Comparison of ENCODE assay signal across 11 cellular contexts in genomic region chr7:159145544-159145891, GRCh38. TPM values are rescaled to one million over a fixed set of nuclear protein-coding genes. Genes with fewer than 3 reads are reported as not detected.
DNase-seq lines count a peak whose midpoint lies in the region; ATAC-seq lines count a peak whose summit lies in the region.
"Had no signal": no experiment of that assay in that cellular context is flagged by ENCODE, and none has a peak within 500 bp of the region (broad histone marks: within the 10 kb centered on the region; RNA-seq: fewer than 3 reads in every experiment).

No MANE protein-coding gene starts in this region.

- H3K27me3 Mint-ChIP-seq in CD4-positive, alpha-beta memory T cell = peaks cover 15 to 28% of the 10 kb centered on the region in 2 donors
- peaks cover 12 to 39% of the 10 kb centered on the region in 2 donors for H3K27me3 Mint-ChIP-seq in T-cell

- H3K4me3 Mint-ChIP-seq in CD4-positive, alpha-beta memory T cell = peak overlapping the region; percentile 56 to 79 (median 72)
- H3K4me3 Mint-ChIP-seq in T-cell = peak overlapping the region in 2 of 3 donors; percentile 70 to 71
- H3K4me3 Mint-ChIP-seq: activated CD8-positive, alpha-beta memory T cell treated with anti-CD3 and anti-CD28 coated beads, Interleukin-2, amount 10 ng/mL, durations not matched to agents 7 days and 5 days had no signal

- H3K36me3 Mint-ChIP-seq in CD4-positive, alpha-beta memory T cell = no peaks in the 10 kb centered on the region
- no peaks in the 10 kb centered on the region for H3K36me3 Mint-ChIP-seq in T-cell
- H3K36me3 Mint-ChIP-seq: activated CD8-positive, alpha-beta memory T cell treated with anti-CD3 and anti-CD28 coated beads, Interleukin-2, amount 10 ng/mL, durations not matched to agents 7 days and 5 days had no signal

- peaks cover 23% of the 10 kb centered on the region for H3K27me3 ChIP-seq in CD4-positive, alpha-beta memory T cell (ENCODE audit: insufficient read depth, low read length)
- H3K27me3 ChIP-seq in iPS-15b (ENCODE audit: control insufficient read depth, insufficient read depth, low read length) (peaks cover 38% of the 10 kb centered on the region), rectal smooth muscle tissue (ENCODE audit: control insufficient read depth, insufficient read depth, low read length) (no peaks in the 10 kb centered on the region)

- H3K9me3 Mint-ChIP-seq in CD4-positive, alpha-beta memory T cell = peaks cover 0 to 2% (median 0%) of the 10 kb centered on the region in 8 donors
- H3K9me3 Mint-ChIP-seq in T-cell = no peaks in the 10 kb centered on the region

- CTCF ChIA-PET in CD4-positive, alpha-beta memory T cell (lab: Charles Lee; ENCODE audit: partially characterized antibody) = no interaction called here
- CTCF ChIA-PET in T-cell (lab: Charles Lee) = no interaction called here

- H3K9ac ChIP-seq in iPS-15b (ENCODE audit: low read depth, low read length) = no peak overlapping the region
- no peak overlapping the region for H3K9ac ChIP-seq in rectal smooth muscle tissue (ENCODE audit: low read length)

- POLR2A ChIA-PET in CD4-positive, alpha-beta memory T cell (lab: Charles Lee; ENCODE audit: partially characterized antibody) = no interaction called here
- POLR2A ChIA-PET in T-cell (lab: Charles Lee) = no interaction called here

- H3K4me1 ChIP-seq in CD4-positive, alpha-beta memory T cell (ENCODE audit: insufficient read depth, low read length) = peaks cover 9% of the 10 kb centered on the region
- H3K4me1 ChIP-seq in iPS-15b (ENCODE audit: control insufficient read depth, insufficient read depth, low read length) (peaks cover 23% of the 10 kb centered on the region), rectal smooth muscle tissue (ENCODE audit: control insufficient read depth, insufficient read depth, low read length) (peaks cover 12% of the 10 kb centered on the region)

- intact Hi-C loops in CD4-positive, alpha-beta memory T cell (cut with micrococcal nuclease) = no loop called here

- no peak for DNase-seq in CD4-positive, alpha-beta memory T cell
- DNase-seq in T-cell (no peak), cortex of kidney (lab: John Stamatoyannopoulos, UW) (no peak), dedifferentiated amniotic fluid mesenchymal stem cell (ENCODE audit: extremely low spot score) (no peak), glomerular visceral epithelial cell (ENCODE audit: extremely low spot score) (no peak)
- DNase-seq: NCI-H748 treated with DMSO at 0.1 percent for 48 hours had no signal

- no peak overlapping the region for H3K4me3 ChIP-seq in CD4-positive, alpha-beta memory T cell (ENCODE audit: low read length in 2 of 2)
- H3K4me3 ChIP-seq in iPS-15b (ENCODE audit: low read depth, low read length) (peak overlapping the region; percentile 45), rectal smooth muscle tissue (ENCODE audit: low read length) (peak overlapping the region; percentile 47)

- H3K27ac Mint-ChIP-seq in CD4-positive, alpha-beta memory T cell = no peak overlapping the region
- no peak overlapping the region for H3K27ac Mint-ChIP-seq in T-cell
- H3K27ac Mint-ChIP-seq: activated CD8-positive, alpha-beta memory T cell treated with anti-CD3 and anti-CD28 coated beads, Interleukin-2, amount 10 ng/mL, durations not matched to agents 7 days and 5 days had no signal

- no peaks in the 10 kb centered on the region for H3K36me3 ChIP-seq in CD4-positive, alpha-beta memory T cell (ENCODE audit: insufficient read depth, low read length)
- no peaks in the 10 kb centered on the region for H3K36me3 ChIP-seq in iPS-15b (ENCODE audit: control insufficient read depth, insufficient read depth, low read length)
- H3K36me3 ChIP-seq in rectal smooth muscle tissue (ENCODE audit: control insufficient read depth, insufficient read depth, low read length) = no peaks in the 10 kb centered on the region

- H3K4me1 Mint-ChIP-seq in CD4-positive, alpha-beta memory T cell = peaks cover 0 to 10% (median 3%) of the 10 kb centered on the region in 4 donors
- H3K4me1 Mint-ChIP-seq in T-cell = peaks cover 0 to 10% (median 9%) of the 10 kb centered on the region in 3 donors

- H3K9me3 ChIP-seq in CD4-positive, alpha-beta memory T cell (ENCODE audit: control insufficient read depth in 1 of 2, low read length in 2 of 2) = no peaks in the 10 kb centered on the region
- no peaks in the 10 kb centered on the region for H3K9me3 ChIP-seq in iPS-15b (ENCODE audit: control insufficient read depth, insufficient read depth, low read length)

- no peak for ATAC-seq in T-cell (replicated peaks in 1 of 4)
- ATAC-seq in esophagus mucosa = no peak
- ATAC-seq: activated CD8-positive, alpha-beta memory T cell treated with anti-CD3 and anti-CD28 coated beads, Interleukin-2, amount 10 ng/mL, durations not matched to agents 7 days and 5 days had no signal

- H3K27ac ChIP-seq in CD4-positive, alpha-beta memory T cell (ENCODE audit: low read depth, low read length) = no peak overlapping the region
- H3K27ac ChIP-seq in rectal smooth muscle tissue (ENCODE audit: low read depth, low read length) = peak overlapping the region; percentile 37

RNA-seq across cellular contexts. Expression of gene VIPR2, which starts 0.9 kb away (rescaled TPM):
- total RNA-seq in CD4-positive, alpha-beta memory T cell = under 1 TPM in 1 of 2 experiments, not detected in 1; 0.17 TPM
- polyA plus RNA-seq in CD4-positive, alpha-beta memory T cell = under 1 TPM in 1 of 2 donors, not detected in 1; 0.15 TPM
- total RNA-seq in T-cell (under 1 TPM in 4 of 5 donors, not detected in 1; 0.25 to 0.79 (median 0.55) TPM), esophagus mucosa (0.04 TPM)
- total RNA-seq: osteoblast had no signal

Comparison
In these comparisons a context has a peak if more than half of its experiments do, and no peak if none do; other contexts are left out.
1. H3K4me3 ChIP-seq: peak in iPS-15b (single experiment) and rectal smooth muscle tissue (single experiment); none in CD4-positive, alpha-beta memory T cell (0 of 2).